ENCODE assay signal across 9 cellular contexts in the genomic region with DNA sequence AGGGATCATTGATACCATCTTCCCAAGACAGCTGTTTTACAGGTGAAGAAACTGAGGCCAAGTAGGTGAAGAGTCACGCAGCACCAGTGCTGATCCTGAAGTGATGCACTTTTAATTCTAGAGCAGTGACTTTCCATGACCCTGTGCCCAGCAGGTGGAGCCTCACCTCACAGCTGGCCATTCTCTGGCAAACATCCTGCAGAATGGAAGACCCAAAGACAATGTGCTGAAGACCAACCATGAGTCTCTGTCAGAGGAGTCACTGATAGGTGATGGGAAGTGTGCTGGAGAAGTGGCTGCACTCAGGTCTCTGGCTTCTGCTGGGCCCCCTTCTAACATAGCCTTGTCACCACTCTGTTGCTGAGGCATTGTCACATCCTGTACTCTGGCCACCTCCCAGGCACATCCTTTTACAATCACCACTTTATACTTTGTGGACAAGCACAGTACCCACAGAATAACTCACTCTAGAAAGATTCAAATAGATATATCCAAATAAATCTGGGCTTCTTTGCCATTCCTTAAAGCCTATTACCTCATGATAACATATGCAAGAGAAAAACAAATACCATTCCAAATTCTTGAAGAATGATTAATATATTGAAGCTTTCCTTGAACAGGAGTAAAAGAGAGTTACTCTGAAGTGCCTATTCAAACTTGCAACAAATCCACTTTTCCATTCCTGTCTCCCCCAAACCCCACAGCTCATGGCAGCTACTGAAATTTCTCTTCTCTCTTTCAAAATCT.
DNase-seq lines count a peak whose midpoint lies in the region; ATAC-seq and TF ChIP-seq lines count a peak whose summit lies in the region.
"Had no signal": no experiment of that assay in that cellular context is flagged by ENCODE, and none has a peak within 500 bp of the region (broad histone marks: within the 10 kb centered on the region; RNA-seq: fewer than 3 reads in every experiment).

No MANE protein-coding gene starts in this region.

- no peaks in the 10 kb centered on the region for H3K9me3 Mint-ChIP-seq in CD8-positive, alpha-beta T cell
- H3K9me3 Mint-ChIP-seq: natural killer cell had no signal

- CTCF ChIA-PET in CD8-positive, alpha-beta T cell (lab: Charles Lee): interaction anchor here (1.1 kb wide), 1 partner anchor 51 kb away, joined by 4 read pairs; no protein-coding TSS in a partner anchor

- no peak overlapping the region for H3K4me3 Mint-ChIP-seq in CD8-positive, alpha-beta T cell
- H3K4me3 Mint-ChIP-seq: natural killer cell had no signal

- intact Hi-C loops in heart right ventricle (cut with DNase I): no loop called here
- intact Hi-C loops in CD8-positive, alpha-beta T cell (cut with DNase I, micrococcal nuclease): no loop called here

- no peak overlapping the region for H3K27ac Mint-ChIP-seq in CD8-positive, alpha-beta T cell
- H3K27ac Mint-ChIP-seq: natural killer cell had no signal

- DNase-seq in HCEC 1CT (peak; percentile 65), adipocyte (ENCODE audit: low read depth) (peak; percentile 63), heart right ventricle (no peak), GOT3 (lab: John Stamatoyannopoulos, UW) (no peak)
- no peak for DNase-seq in CD8-positive, alpha-beta T cell
- DNase-seq: natural killer cell had no signal

- H3K27ac ChIP-seq in heart right ventricle: peak overlapping the region in 9 of 10 donors; percentile 73 to 89 (median 79)
- H3K27ac ChIP-seq in temporal lobe (ENCODE audit: low read depth, low read length): peak overlapping the region; percentile 66
- no peak overlapping the region for H3K27ac ChIP-seq in CD8-positive, alpha-beta T cell (ENCODE audit: low read depth, low read length)
- H3K27ac ChIP-seq: SK-N-MC had no signal

- 68 to 83% methylated on average over 1 of the region's 1 CpG for WGBS in heart right ventricle, 2 donors

- peak; percentile 9 to 90 (median 44) for ATAC-seq in heart right ventricle
- ATAC-seq in CD8-positive, alpha-beta T cell: no peak
- no peak for ATAC-seq in GM21447 (IDR thresholded peaks at IDR 0.05; ENCODE audit: unreplicated experiment)

- no peaks in the 10 kb centered on the region for H3K27me3 ChIP-seq in adipocyte (replicated peaks; ENCODE audit: control insufficient read depth, insufficient read depth, low read length)
- H3K27me3 ChIP-seq in heart right ventricle: no peaks in the 10 kb centered on the region
- no peaks in the 10 kb centered on the region for H3K27me3 ChIP-seq in CD8-positive, alpha-beta T cell (ENCODE audit: insufficient read depth, low read length)

- peak overlapping the region; percentile 24 for H3K9ac ChIP-seq in adipocyte (ENCODE audit: low read length)

- H3K36me3 ChIP-seq in adipocyte (ENCODE audit: control insufficient read depth, insufficient read depth, low read length, severe bottlenecking) (no peaks in the 10 kb centered on the region), heart right ventricle (no peaks in the 10 kb centered on the region)
- no peaks in the 10 kb centered on the region for H3K36me3 ChIP-seq in CD8-positive, alpha-beta T cell (ENCODE audit: insufficient read depth, low read length)

- peak overlapping the region; percentile 12 for H3K4me3 ChIP-seq in adipocyte (ENCODE audit: low read length)
- H3K4me3 ChIP-seq in heart right ventricle: no peak overlapping the region
- no peak overlapping the region for H3K4me3 ChIP-seq in CD8-positive, alpha-beta T cell (ENCODE audit: low read depth, low read length)
- H3K4me3 ChIP-seq: SK-N-MC had no signal

- H3K4me1 ChIP-seq in adipocyte (ENCODE audit: control insufficient read depth, insufficient read depth, low read length): peaks cover 33% of the 10 kb centered on the region
- peaks cover 0 to 29% (median 13%) of the 10 kb centered on the region in 9 donors for H3K4me1 ChIP-seq in heart right ventricle
- no peaks in the 10 kb centered on the region for H3K4me1 ChIP-seq in CD8-positive, alpha-beta T cell (ENCODE audit: insufficient read depth, low read length)

- H3K4me1 Mint-ChIP-seq in CD8-positive, alpha-beta T cell (ENCODE audit: low read depth): no peaks in the 10 kb centered on the region
- H3K4me1 Mint-ChIP-seq: natural killer cell had no signal

- H3K27me3 Mint-ChIP-seq in CD8-positive, alpha-beta T cell (ENCODE audit: low read depth): no peaks in the 10 kb centered on the region

- peak in 2 of 9 donors; percentile 19 to 23 for TF ChIP-seq CTCF in heart right ventricle (IDR thresholded peaks at IDR 0.05)
- TF ChIP-seq CTCF in CD8-positive, alpha-beta T cell (IDR thresholded peaks at IDR 0.05): no peak

- POLR2A ChIA-PET in CD8-positive, alpha-beta T cell (lab: Charles Lee): no interaction called here

- H3K9me3 ChIP-seq in adipocyte (ENCODE audit: control insufficient read depth, low read length) (no peaks in the 10 kb centered on the region), heart right ventricle (no peaks in the 10 kb centered on the region)
- no peaks in the 10 kb centered on the region for H3K9me3 ChIP-seq in CD8-positive, alpha-beta T cell (ENCODE audit: low read length)

- no peaks in the 10 kb centered on the region for H3K36me3 Mint-ChIP-seq in CD8-positive, alpha-beta T cell
- H3K36me3 Mint-ChIP-seq: natural killer cell had no signal

Comparison
In these comparisons a context has a peak if more than half of its experiments do, and no peak if none do; other contexts are left out.
1. DNase-seq: peak in HCEC 1CT (single experiment) and adipocyte (single experiment); none in heart right ventricle (0 of 2), CD8-positive, alpha-beta T cell (0 of 7) and GOT3 (single experiment).
2. ATAC-seq: peak in heart right ventricle (8 of 8); none in CD8-positive, alpha-beta T cell (single experiment) and GM21447 (single experiment).